In genomic region chr10:102710604-102711003, GRCh38 we compare ENCODE assay signal across 1 cellular context.
TF ChIP-seq lines count a peak whose summit lies in the region.

No MANE protein-coding gene starts in this region.

TF ChIP-seq in H1, 55 proteins besides CTCF, POLR2A, EP300 and RAD21:
- TF ChIP-seq ATF3 (IDR thresholded peaks at IDR 0.05; ENCODE audit: insufficient read depth, low read depth, low read length): no peak
- TF ChIP-seq GABPA (IDR thresholded peaks at IDR 0.05; ENCODE audit: borderline replicate concordance, insufficient read depth, low read length): no peak
- TF ChIP-seq EGR1 (IDR thresholded peaks at IDR 0.05; ENCODE audit: borderline replicate concordance, low read depth, low read length): no peak
- TF ChIP-seq MAFK (IDR thresholded peaks at IDR 0.05; ENCODE audit: low read depth, low read length): no peak
- TF ChIP-seq RXRA (IDR thresholded peaks at IDR 0.05; ENCODE audit: insufficient read depth, low read depth, low read length): no peak
- no peak for TF ChIP-seq SIX5 (IDR thresholded peaks at IDR 0.05; ENCODE audit: low read depth, low read length)
- TF ChIP-seq ASH2L (IDR thresholded peaks at IDR 0.05; ENCODE audit: low read length): no peak
- TF ChIP-seq RFX5 (IDR thresholded peaks at IDR 0.05; ENCODE audit: borderline replicate concordance, low read depth, low read length): no peak
- TF ChIP-seq TAF7 (optimal IDR thresholded peaks at IDR 0.05; ENCODE audit: borderline replicate concordance, low read depth, low read length): no peak
- no peak for TF ChIP-seq CTBP2 (IDR thresholded peaks at IDR 0.05; ENCODE audit: borderline replicate concordance, insufficient read depth, insufficient read length, low read length)
- no peak for TF ChIP-seq NANOG (IDR thresholded peaks at IDR 0.05; ENCODE audit: insufficient read depth, low read depth, low read length, poor library complexity, severe bottlenecking)
- no peak for TF ChIP-seq SP1 (IDR thresholded peaks at IDR 0.05; ENCODE audit: low read depth, low read length)
- no peak for TF ChIP-seq RNF2 (IDR thresholded peaks at IDR 0.05; ENCODE audit: borderline replicate concordance, low read depth, low read length, missing control alignments, poor library complexity, severe bottlenecking)
- no peak for TF ChIP-seq TBP (IDR thresholded peaks at IDR 0.05; ENCODE audit: low read depth, low read length)
- no peak for TF ChIP-seq YY1 (IDR thresholded peaks at IDR 0.05; ENCODE audit: low read depth, low read length)
TF ChIP-seq in H1: peak in this region for 0.
